ENCODE assay signal across 20 cellular contexts in genomic region chr7:151700621-151701185, GRCh38.
DNase-seq lines count a peak whose midpoint lies in the region; ATAC-seq, FAIRE-seq and TF ChIP-seq lines count a peak whose summit lies in the region.
"Had no signal": no experiment of that assay in that cellular context is flagged by ENCODE, and none has a peak within 500 bp of the region (broad histone marks: within the 10 kb centered on the region; RNA-seq: fewer than 3 reads in every experiment).

No MANE protein-coding gene starts in this region.

- intact Hi-C loops in left ventricle myocardium inferior (cut with micrococcal nuclease) (no loop called here), left ventricle myocardium superior (cut with micrococcal nuclease) (no loop called here), right cardiac atrium (cut with DNase I) (no loop called here)

- DNase-seq in left ventricle myocardium inferior (peak; percentile 13), left ventricle myocardium superior (no peak), astrocyte (ENCODE audit: low read depth) (peak; percentile 74), right cardiac atrium (no peak), medulla oblongata (ENCODE audit: extremely low spot score) (no peak)
- DNase-seq in activated T-cell treated with anti-CD3 and anti-CD28 coated beads, Interleukin-2, amount 50 U/mL, for 1 hour, result no peak
- DNase-seq: activated CD4-positive, alpha-beta T cell treated with anti-CD3 and anti-CD28 coated beads, Interleukin-2, amount 50 U/mL, for 1 hour; activated naive CD4-positive, alpha-beta T cell treated with anti-CD3 and anti-CD28 coated beads, Interleukin-2, amount 10 ng/mL, durations not matched to agents 7 days and 5 days; activated T-cell treated with anti-CD3 and anti-CD28 coated beads for 4 hours; COR-L47; effector memory CD4-positive, alpha-beta T cell; foreskin keratinocyte; mesendoderm; MV-4-11; NCI-H2081 treated with DMSO at 0.1 percent for 48 hours; NCI-H524 treated with DMSO at 0.1 percent for 48 hours had no signal

- H4K20me1 ChIP-seq in astrocyte (ENCODE audit: insufficient read depth, low read length), result no peaks in the 10 kb centered on the region

- peaks cover 5% of the 10 kb centered on the region for H3K36me3 Mint-ChIP-seq in astrocyte (ENCODE audit: low read depth, unreplicated experiment)
- H3K36me3 Mint-ChIP-seq: activated naive CD4-positive, alpha-beta T cell treated with anti-CD3 and anti-CD28 coated beads, Interleukin-2, amount 10 ng/mL, durations not matched to agents 7 days and 5 days had no signal

- no peak overlapping the region for H2AFZ ChIP-seq in astrocyte (ENCODE audit: low read depth, low read length)

- no peak overlapping the region for H3K27ac Mint-ChIP-seq in astrocyte (ENCODE audit: unreplicated experiment)
- H3K27ac Mint-ChIP-seq: activated naive CD4-positive, alpha-beta T cell treated with anti-CD3 and anti-CD28 coated beads, Interleukin-2, amount 10 ng/mL, durations not matched to agents 7 days and 5 days had no signal

- TF ChIP-seq CTCF in left ventricle myocardium inferior (IDR thresholded peaks at IDR 0.05; ENCODE audit: borderline replicate concordance) (no peak), astrocyte (IDR thresholded peaks at IDR 0.05; ENCODE audit: insufficient read depth, low read depth, low read length) (no peak)

- peak overlapping the region; percentile 83 for H3K4me2 ChIP-seq in astrocyte (ENCODE audit: low read length)

- 71% methylated on average over 15 of the region's 15 CpGs for WGBS in right cardiac atrium

- H3K9me3 Mint-ChIP-seq in astrocyte (ENCODE audit: unreplicated experiment), result no peaks in the 10 kb centered on the region
- H3K9me3 Mint-ChIP-seq: activated naive CD4-positive, alpha-beta T cell treated with anti-CD3 and anti-CD28 coated beads, Interleukin-2, amount 10 ng/mL, durations not matched to agents 7 days and 5 days; neural crest cell had no signal

- H3K9ac ChIP-seq in astrocyte (ENCODE audit: low read length) (peak overlapping the region; percentile 38), stomach smooth muscle (ENCODE audit: low read length in 2 of 2) (peak overlapping the region in 1 of 2 donors; percentile 50)

- H3K4me1 ChIP-seq in left ventricle myocardium inferior, result peaks cover 53% of the 10 kb centered on the region
- peaks cover 46% of the 10 kb centered on the region for H3K4me1 ChIP-seq in astrocyte (ENCODE audit: insufficient read depth, low read length)
- H3K4me1 ChIP-seq in right cardiac atrium (ENCODE audit: control insufficient read depth, insufficient read depth, low read length), result peaks cover 6% of the 10 kb centered on the region
- H3K4me1 ChIP-seq in stomach smooth muscle (ENCODE audit: control insufficient read depth, insufficient read depth, low read length), result peaks cover 44% of the 10 kb centered on the region

- H3K27ac ChIP-seq in left ventricle myocardium inferior (replicated peaks) (peak overlapping the region; percentile 6), astrocyte (ENCODE audit: low read depth, low read length) (peak overlapping the region; percentile 28), right cardiac atrium (ENCODE audit: low read length) (peak overlapping the region; percentile 33), stomach smooth muscle (ENCODE audit: low read length) (peak overlapping the region; percentile 84)
- H3K27ac ChIP-seq: foreskin keratinocyte, SK-N-MC had no signal

- H3K4me3 ChIP-seq in left ventricle myocardium inferior, result no peak overlapping the region
- H3K4me3 ChIP-seq in astrocyte (ENCODE audit: insufficient read depth, low read depth, low read length), result no peak overlapping the region
- no peak overlapping the region for H3K4me3 ChIP-seq in right cardiac atrium (ENCODE audit: low read length)
- peak overlapping the region in 1 of 2 donors; percentile 57 for H3K4me3 ChIP-seq in stomach smooth muscle (ENCODE audit: low read length in 2 of 2)
- H3K4me3 ChIP-seq: SK-N-MC had no signal

- peaks cover 6% of the 10 kb centered on the region for H3K27me3 Mint-ChIP-seq in astrocyte (ENCODE audit: low read depth, unreplicated experiment)
- H3K27me3 Mint-ChIP-seq: activated naive CD4-positive, alpha-beta T cell treated with anti-CD3 and anti-CD28 coated beads, Interleukin-2, amount 10 ng/mL, durations not matched to agents 7 days and 5 days had no signal

- no peak for FAIRE-seq in astrocyte (lab: Jason Lieb, UNC)

- no peaks in the 10 kb centered on the region for H3K79me2 ChIP-seq in astrocyte (ENCODE audit: insufficient read depth, low read length)

- ATAC-seq in left ventricle myocardium superior (no peak), right cardiac atrium (no peak), HG02884 (IDR thresholded peaks at IDR 0.05; ENCODE audit: unreplicated experiment) (no peak)
- ATAC-seq: foreskin keratinocyte had no signal

- H3K4me1 Mint-ChIP-seq in astrocyte (ENCODE audit: low read depth, unreplicated experiment), result peaks cover 30% of the 10 kb centered on the region
- H3K4me1 Mint-ChIP-seq: activated naive CD4-positive, alpha-beta T cell treated with anti-CD3 and anti-CD28 coated beads, Interleukin-2, amount 10 ng/mL, durations not matched to agents 7 days and 5 days had no signal

- H3K36me3 ChIP-seq in left ventricle myocardium inferior, result no peaks in the 10 kb centered on the region
- H3K36me3 ChIP-seq in astrocyte (ENCODE audit: insufficient read depth, low read length), result no peaks in the 10 kb centered on the region
- peaks cover 0 to 2% of the 10 kb centered on the region in 2 donors for H3K36me3 ChIP-seq in stomach smooth muscle (ENCODE audit: control insufficient read depth in 2 of 2, insufficient read depth in 2 of 2, low read length in 2 of 2)

- no peaks in the 10 kb centered on the region for H3K9me3 ChIP-seq in left ventricle myocardium inferior (replicated peaks)
- H3K9me3 ChIP-seq in astrocyte (ENCODE audit: insufficient read depth, low read depth, low read length), result no peaks in the 10 kb centered on the region
- H3K9me3 ChIP-seq in right cardiac atrium (ENCODE audit: control insufficient read depth, low read length), result no peaks in the 10 kb centered on the region
- no peaks in the 10 kb centered on the region for H3K9me3 ChIP-seq in stomach smooth muscle (ENCODE audit: control insufficient read depth in 2 of 2, low read length in 2 of 2)

- no peaks in the 10 kb centered on the region for H3K27me3 ChIP-seq in left ventricle myocardium inferior (ENCODE audit: low read depth)
- H3K27me3 ChIP-seq in astrocyte (ENCODE audit: insufficient read depth, low read length), result peaks cover under 1% of the 10 kb centered on the region
- H3K27me3 ChIP-seq in right cardiac atrium (ENCODE audit: control insufficient read depth, insufficient read depth), result no peaks in the 10 kb centered on the region
- no peaks in the 10 kb centered on the region for H3K27me3 ChIP-seq in stomach smooth muscle (ENCODE audit: control insufficient read depth in 1 of 2, insufficient read depth in 2 of 2, low read length in 2 of 2)
- H3K27me3 ChIP-seq: foreskin keratinocyte had no signal

- H3K4me3 Mint-ChIP-seq in astrocyte (ENCODE audit: unreplicated experiment), result no peak overlapping the region
- H3K4me3 Mint-ChIP-seq: activated naive CD4-positive, alpha-beta T cell treated with anti-CD3 and anti-CD28 coated beads, Interleukin-2, amount 10 ng/mL, durations not matched to agents 7 days and 5 days; neural crest cell had no signal

Comparison
In these comparisons a context has a peak if more than half of its experiments do, and no peak if none do; other contexts are left out.
1. DNase-seq: peak in left ventricle myocardium inferior (single experiment) and astrocyte (single experiment); none in left ventricle myocardium superior (single experiment), right cardiac atrium (0 of 3), activated T-cell treated with anti-CD3 and anti-CD28 coated beads, Interleukin-2, amount 50 U/mL, for 1 hour (single experiment) and medulla oblongata (single experiment).
2. H3K27ac ChIP-seq: peak in every context shown above with its lines; median percentile 84 in stomach smooth muscle; 33 in right cardiac atrium; 28 in astrocyte; 6 in left ventricle myocardium inferior.